In genomic region chr13:18212873-18213272, GRCh38 we compare ENCODE assay signal across 9 cellular contexts.
A peak's percentile ranks its signal among the peaks of the same experiment; 100 is the strongest.
DNase-seq lines count a peak whose midpoint lies in the region; ATAC-seq and TF ChIP-seq lines count a peak whose summit lies in the region.
"Had no signal": no experiment of that assay in that cellular context is flagged by ENCODE, and none has a peak within 500 bp of the region (broad histone marks: within the 10 kb centered on the region; RNA-seq: fewer than 3 reads in every experiment).

No MANE protein-coding gene starts in this region.

- TF ChIP-seq CTCF in left ventricle myocardium inferior (IDR thresholded peaks at IDR 0.05; ENCODE audit: borderline replicate concordance) (no peak), upper lobe of left lung (IDR thresholded peaks at IDR 0.05) (no peak), brain microvascular endothelial cell (IDR thresholded peaks at IDR 0.05; ENCODE audit: low read depth, low read length, missing control alignments) (no peak)

- H3K4me1 ChIP-seq in left ventricle myocardium inferior (no peaks in the 10 kb centered on the region), upper lobe of left lung (no peaks in the 10 kb centered on the region)

- no peak overlapping the region for H3K4me3 ChIP-seq in left ventricle myocardium inferior
- no peak overlapping the region for H3K4me3 ChIP-seq in upper lobe of left lung
- no peak overlapping the region for H3K4me3 ChIP-seq in brain microvascular endothelial cell (ENCODE audit: low read depth, low read length)
- H3K4me3 ChIP-seq: GM12878 had no signal

- intact Hi-C loops in Right ventricle myocardium inferior (cut with DNase I) (no loop called here), left ventricle myocardium inferior (cut with micrococcal nuclease) (no loop called here)

- TF ChIP-seq EP300 in upper lobe of left lung (IDR thresholded peaks at IDR 0.05) = no peak

- DNase-seq in Right ventricle myocardium inferior (ENCODE audit: missing footprints) (peak; percentile 65), left ventricle myocardium inferior (no peak), RPMI7951 (ENCODE audit: low read depth) (peak; percentile 9), glomerular visceral epithelial cell (ENCODE audit: extremely low spot score) (peak; percentile 30), upper lobe of left lung (no peak), NCI-H1105 treated with DMSO at 0.1 percent for 48 hours (lab: John Stamatoyannopoulos, UW) (no peak), brain microvascular endothelial cell (no peak), NCI-H345 (lab: John Stamatoyannopoulos, UW) (no peak)

- no peak for TF ChIP-seq POLR2A in upper lobe of left lung (IDR thresholded peaks at IDR 0.05)

- H3K9me3 ChIP-seq in left ventricle myocardium inferior (replicated peaks) (no peaks in the 10 kb centered on the region), upper lobe of left lung (peaks cover 0 to 7% (median 2%) of the 10 kb centered on the region in 4 donors)

- peak; percentile 74 for ATAC-seq in Right ventricle myocardium inferior
- ATAC-seq in upper lobe of left lung (ENCODE audit: low FRiP score in 2 of 2) = peak; percentile 80 to 95
- ATAC-seq: GM12878 had no signal

- 45 to 71% methylated on average over 2 of the region's 2 CpGs for WGBS in upper lobe of left lung, 2 donors

- H3K36me3 ChIP-seq in left ventricle myocardium inferior (no peaks in the 10 kb centered on the region), upper lobe of left lung (no peaks in the 10 kb centered on the region), brain microvascular endothelial cell (replicated peaks) (no peaks in the 10 kb centered on the region)

- in situ Hi-C loops in brain microvascular endothelial cell (cut with HindIII; ENCODE audit: low pct_ligation_motif_present, low sequenced_read_pairs) = no loop called here

- no peaks in the 10 kb centered on the region for H3K27me3 ChIP-seq in left ventricle myocardium inferior (ENCODE audit: low read depth)
- H3K27me3 ChIP-seq in upper lobe of left lung = no peaks in the 10 kb centered on the region
- H3K27me3 ChIP-seq in brain microvascular endothelial cell (replicated peaks) = no peaks in the 10 kb centered on the region

- no peak overlapping the region for H3K27ac ChIP-seq in left ventricle myocardium inferior (replicated peaks)
- no peak overlapping the region for H3K27ac ChIP-seq in upper lobe of left lung
- H3K27ac ChIP-seq in brain microvascular endothelial cell = no peak overlapping the region

Comparison
In these comparisons a context has a peak if more than half of its experiments do, and no peak if none do; other contexts are left out.
1. DNase-seq: peak in Right ventricle myocardium inferior (single experiment), RPMI7951 (single experiment) and glomerular visceral epithelial cell (single experiment); none in left ventricle myocardium inferior (single experiment), upper lobe of left lung (0 of 2), NCI-H1105 treated with DMSO at 0.1 percent for 48 hours (single experiment), brain microvascular endothelial cell (single experiment) and NCI-H345 (single experiment).